20 cellular contexts compared by ENCODE assay signal in genomic region chr1:29303201-29304024, GRCh38.
"Had no signal": no experiment of that assay in that cellular context is flagged by ENCODE, and none has a peak within 500 bp of the region (broad histone marks: within the 10 kb centered on the region; RNA-seq: fewer than 3 reads in every experiment).

No MANE protein-coding gene starts in this region.

- H3K27me3 ChIP-seq: brain microvascular endothelial cell, colonic mucosa, pancreas, sigmoid colon had no signal

- H3K4me3 Mint-ChIP-seq: activated T-cell treated with anti-CD3 and anti-CD28 coated beads, Interleukin-2, amount 50 U/mL, for 72 hours; endodermal cell; naive thymus-derived CD8-positive, alpha-beta T cell; stimulated activated memory B cell treated with anti-CD40 and anti-IgM and Interleukin-4, amounts not matched to agents 10 μg/mL and 1 μg/mL and 100 μg/mL, for 72 hours had no signal

- FAIRE-seq: pancreas had no signal

- H3K9me3 Mint-ChIP-seq: endodermal cell had no signal

- H3K9me3 ChIP-seq: colonic mucosa, pancreas, sigmoid colon, thoracic aorta had no signal

- ATAC-seq: activated T-cell treated with anti-CD3 and anti-CD28 coated beads, Interleukin-2, amount 50 U/mL, for 72 hours; naive thymus-derived CD8-positive, alpha-beta T cell; pancreas; stimulated activated memory B cell treated with anti-CD40 and anti-IgM and Interleukin-4, amounts not matched to agents 10 μg/mL and 1 μg/mL and 100 μg/mL, for 72 hours had no signal

- H3K27ac Mint-ChIP-seq: activated T-cell treated with anti-CD3 and anti-CD28 coated beads, Interleukin-2, amount 50 U/mL, for 72 hours; endodermal cell; stimulated activated memory B cell treated with anti-CD40 and anti-IgM and Interleukin-4, amounts not matched to agents 10 μg/mL and 1 μg/mL and 100 μg/mL, for 72 hours had no signal

- H3K4me1 ChIP-seq: colonic mucosa, pancreas, sigmoid colon had no signal

- H3K4me3 ChIP-seq: colonic mucosa, pancreas, sigmoid colon, thoracic aorta had no signal

- H3K36me3 Mint-ChIP-seq: naive thymus-derived CD8-positive, alpha-beta T cell; stimulated activated memory B cell treated with anti-CD40 and anti-IgM and Interleukin-4, amounts not matched to agents 10 μg/mL and 1 μg/mL and 100 μg/mL, for 72 hours had no signal

- H3K4me1 Mint-ChIP-seq: naive thymus-derived CD8-positive, alpha-beta T cell; stimulated activated memory B cell treated with anti-CD40 and anti-IgM and Interleukin-4, amounts not matched to agents 10 μg/mL and 1 μg/mL and 100 μg/mL, for 72 hours had no signal

- H3K36me3 ChIP-seq: brain microvascular endothelial cell, colonic mucosa had no signal

- H3K27ac ChIP-seq: brain microvascular endothelial cell, colonic mucosa, epithelial cell of prostate, pancreas, sigmoid colon, thoracic aorta had no signal

- DNase-seq: activated CD4-positive, alpha-beta T cell treated with anti-CD3 and anti-CD28 coated beads, Interleukin-2, amount 50 U/mL, for 1 hour; activated CD4-positive, CD25-positive, alpha-beta regulatory T cell treated with anti-CD3 and anti-CD28 coated beads, Interleukin-2, amount 50 U/mL, for 72 hours; activated CD8-positive, alpha-beta memory T cell treated with anti-CD3 and anti-CD28 coated beads for 24 hours; activated effector memory CD4-positive, alpha-beta T cell treated with anti-CD3 and anti-CD28 coated beads, Interleukin-2, amount 50 U/mL, for 16 hours; activated naive CD4-positive, alpha-beta T cell treated with anti-CD3 and anti-CD28 coated beads, Interleukin-2, amount 50 U/mL, for 16 hours; activated T-cell treated with anti-CD3 and anti-CD28 coated beads, Interleukin-2, amount 50 U/mL, for 72 hours; brain microvascular endothelial cell; central memory CD4-positive, alpha-beta T cell; colonic mucosa; endodermal cell; foreskin fibroblast; mesenchymal stem cell; naive thymus-derived CD8-positive, alpha-beta T cell; pancreas; sigmoid colon; stimulated activated CD4-positive, alpha-beta T cell treated with anti-CD3 and anti-CD28 coated beads, Interleukin-4, amount 100 ng/mL, for 4 hours; T1000 had no signal
